ENCODE assay signal across 1 cellular context in the genomic region with DNA sequence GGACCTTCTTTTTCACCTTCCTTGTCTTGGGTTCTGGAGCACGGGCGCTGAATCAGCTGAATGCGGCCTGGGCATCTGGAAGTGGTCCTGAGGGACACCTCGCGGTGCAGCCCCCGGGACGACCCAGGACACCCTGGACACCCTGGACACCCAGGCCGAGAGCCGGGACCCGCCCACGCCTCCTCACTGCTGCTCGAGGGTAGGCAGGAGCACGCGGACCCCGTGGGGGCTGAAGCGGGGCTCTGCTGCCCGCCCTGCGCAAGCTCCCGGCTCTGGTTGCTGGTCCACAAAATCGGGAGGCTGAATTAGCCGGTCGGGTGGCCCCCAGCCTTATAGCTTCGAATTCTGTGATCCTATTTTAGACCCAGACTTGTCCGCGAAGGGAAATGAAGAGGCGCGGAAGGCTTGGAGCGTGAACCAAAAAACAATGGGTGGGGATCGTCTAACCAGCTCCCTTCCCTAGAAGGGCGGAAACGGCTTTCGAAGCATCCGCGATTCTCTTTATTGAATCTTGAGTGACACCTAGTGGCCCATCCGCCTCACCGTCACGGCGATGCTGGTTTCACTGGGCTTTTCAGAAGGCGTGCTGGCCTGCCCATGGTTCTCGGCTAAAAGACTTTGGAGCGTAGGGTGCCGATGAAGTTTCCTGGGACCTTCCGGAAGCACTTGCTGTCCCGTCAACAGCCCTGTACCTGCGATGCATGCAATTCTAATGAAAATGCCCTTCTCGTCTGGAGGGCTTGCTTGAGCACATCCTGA.
TF ChIP-seq lines count a peak whose summit lies in the region.

No MANE protein-coding gene starts in this region.

TF ChIP-seq in K562, 482 proteins besides CTCF, POLR2A, EP300 and RAD21 (continued from another document and continues in another):
- TF ChIP-seq, protein P1, sequence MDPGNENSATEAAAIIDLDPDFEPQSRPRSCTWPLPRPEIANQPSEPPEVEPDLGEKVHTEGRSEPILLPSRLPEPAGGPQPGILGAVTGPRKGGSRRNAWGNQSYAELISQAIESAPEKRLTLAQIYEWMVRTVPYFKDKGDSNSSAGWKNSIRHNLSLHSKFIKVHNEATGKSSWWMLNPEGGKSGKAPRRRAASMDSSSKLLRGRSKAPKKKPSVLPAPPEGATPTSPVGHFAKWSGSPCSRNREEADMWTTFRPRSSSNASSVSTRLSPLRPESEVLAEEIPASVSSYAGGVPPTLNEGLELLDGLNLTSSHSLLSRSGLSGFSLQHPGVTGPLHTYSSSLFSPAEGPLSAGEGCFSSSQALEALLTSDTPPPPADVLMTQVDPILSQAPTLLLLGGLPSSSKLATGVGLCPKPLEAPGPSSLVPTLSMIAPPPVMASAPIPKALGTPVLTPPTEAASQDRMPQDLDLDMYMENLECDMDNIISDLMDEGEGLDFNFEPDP (CRISPR knock-in tag; IDR thresholded peaks at IDR 0.05): no peak
- TF ChIP-seq, protein P2, sequence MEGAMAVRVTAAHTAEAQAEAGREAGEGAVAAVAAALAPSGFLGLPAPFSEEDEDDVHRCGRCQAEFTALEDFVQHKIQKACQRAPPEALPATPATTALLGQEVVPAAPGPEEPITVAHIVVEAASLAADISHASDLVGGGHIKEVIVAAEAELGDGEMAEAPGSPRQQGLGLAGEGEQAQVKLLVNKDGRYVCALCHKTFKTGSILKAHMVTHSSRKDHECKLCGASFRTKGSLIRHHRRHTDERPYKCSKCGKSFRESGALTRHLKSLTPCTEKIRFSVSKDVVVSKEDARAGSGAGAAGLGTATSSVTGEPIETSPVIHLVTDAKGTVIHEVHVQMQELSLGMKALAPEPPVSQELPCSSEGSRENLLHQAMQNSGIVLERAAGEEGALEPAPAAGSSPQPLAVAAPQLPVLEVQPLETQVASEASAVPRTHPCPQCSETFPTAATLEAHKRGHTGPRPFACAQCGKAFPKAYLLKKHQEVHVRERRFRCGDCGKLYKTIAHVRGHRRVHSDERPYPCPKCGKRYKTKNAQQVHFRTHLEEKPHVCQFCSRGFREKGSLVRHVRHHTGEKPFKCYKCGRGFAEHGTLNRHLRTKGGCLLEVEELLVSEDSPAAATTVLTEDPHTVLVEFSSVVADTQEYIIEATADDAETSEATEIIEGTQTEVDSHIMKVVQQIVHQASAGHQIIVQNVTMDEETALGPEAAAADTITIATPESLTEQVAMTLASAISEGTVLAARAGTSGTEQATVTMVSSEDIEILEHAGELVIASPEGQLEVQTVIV (CRISPR knock-in tag; IDR thresholded peaks at IDR 0.05; ENCODE audit: borderline replicate concordance): no peak
- TF ChIP-seq, protein P3, sequence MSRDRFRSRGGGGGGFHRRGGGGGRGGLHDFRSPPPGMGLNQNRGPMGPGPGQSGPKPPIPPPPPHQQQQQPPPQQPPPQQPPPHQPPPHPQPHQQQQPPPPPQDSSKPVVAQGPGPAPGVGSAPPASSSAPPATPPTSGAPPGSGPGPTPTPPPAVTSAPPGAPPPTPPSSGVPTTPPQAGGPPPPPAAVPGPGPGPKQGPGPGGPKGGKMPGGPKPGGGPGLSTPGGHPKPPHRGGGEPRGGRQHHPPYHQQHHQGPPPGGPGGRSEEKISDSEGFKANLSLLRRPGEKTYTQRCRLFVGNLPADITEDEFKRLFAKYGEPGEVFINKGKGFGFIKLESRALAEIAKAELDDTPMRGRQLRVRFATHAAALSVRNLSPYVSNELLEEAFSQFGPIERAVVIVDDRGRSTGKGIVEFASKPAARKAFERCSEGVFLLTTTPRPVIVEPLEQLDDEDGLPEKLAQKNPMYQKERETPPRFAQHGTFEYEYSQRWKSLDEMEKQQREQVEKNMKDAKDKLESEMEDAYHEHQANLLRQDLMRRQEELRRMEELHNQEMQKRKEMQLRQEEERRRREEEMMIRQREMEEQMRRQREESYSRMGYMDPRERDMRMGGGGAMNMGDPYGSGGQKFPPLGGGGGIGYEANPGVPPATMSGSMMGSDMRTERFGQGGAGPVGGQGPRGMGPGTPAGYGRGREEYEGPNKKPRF (IDR thresholded peaks at IDR 0.05; ENCODE audit: low read depth, low read length): no peak
- TF ChIP-seq MXI1 (IDR thresholded peaks at IDR 0.05; ENCODE audit: low read depth, low read length) (no peak), RBM17 (IDR thresholded peaks at IDR 0.05; ENCODE audit: borderline replicate concordance, low read depth, low read length) (no peak), PCBP2 (IDR thresholded peaks at IDR 0.05; ENCODE audit: low read depth, low read length, poor library complexity, severe bottlenecking) (no peak), HNRNPUL1 (IDR thresholded peaks at IDR 0.05; ENCODE audit: low read length) (no peak), HOXB6 (CRISPR knock-in tag; IDR thresholded peaks at IDR 0.05; ENCODE audit: borderline replicate concordance) (no peak), HMG20A (CRISPR knock-in tag; conservative IDR thresholded peaks at IDR 0.05) (no peak), ZNF384 (IDR thresholded peaks at IDR 0.05; ENCODE audit: low read depth, low read length) (peak; percentile 46; the same call in 1 of the 2 replicates), SMAD4 (CRISPR knock-in tag; conservative IDR thresholded peaks at IDR 0.05) (no peak), ZNF785 (CRISPR knock-in tag; IDR thresholded peaks at IDR 0.05) (no peak), SOX6 (IDR thresholded peaks at IDR 0.05) (peak; percentile 72), HDAC1 (IDR thresholded peaks at IDR 0.05) (no peak), U2AF2 (optimal IDR thresholded peaks at IDR 0.05; ENCODE audit: low read depth, low read length) (no peak), HCFC1 (IDR thresholded peaks at IDR 0.05; ENCODE audit: low read depth, low read length) (no peak)
- TF ChIP-seq, protein P4, sequence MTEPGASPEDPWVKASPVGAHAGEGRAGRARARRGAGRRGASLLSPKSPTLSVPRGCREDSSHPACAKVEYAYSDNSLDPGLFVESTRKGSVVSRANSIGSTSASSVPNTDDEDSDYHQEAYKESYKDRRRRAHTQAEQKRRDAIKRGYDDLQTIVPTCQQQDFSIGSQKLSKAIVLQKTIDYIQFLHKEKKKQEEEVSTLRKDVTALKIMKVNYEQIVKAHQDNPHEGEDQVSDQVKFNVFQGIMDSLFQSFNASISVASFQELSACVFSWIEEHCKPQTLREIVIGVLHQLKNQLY (CRISPR knock-in tag; conservative IDR thresholded peaks at IDR 0.05): no peak
- TF ChIP-seq, protein P5, sequence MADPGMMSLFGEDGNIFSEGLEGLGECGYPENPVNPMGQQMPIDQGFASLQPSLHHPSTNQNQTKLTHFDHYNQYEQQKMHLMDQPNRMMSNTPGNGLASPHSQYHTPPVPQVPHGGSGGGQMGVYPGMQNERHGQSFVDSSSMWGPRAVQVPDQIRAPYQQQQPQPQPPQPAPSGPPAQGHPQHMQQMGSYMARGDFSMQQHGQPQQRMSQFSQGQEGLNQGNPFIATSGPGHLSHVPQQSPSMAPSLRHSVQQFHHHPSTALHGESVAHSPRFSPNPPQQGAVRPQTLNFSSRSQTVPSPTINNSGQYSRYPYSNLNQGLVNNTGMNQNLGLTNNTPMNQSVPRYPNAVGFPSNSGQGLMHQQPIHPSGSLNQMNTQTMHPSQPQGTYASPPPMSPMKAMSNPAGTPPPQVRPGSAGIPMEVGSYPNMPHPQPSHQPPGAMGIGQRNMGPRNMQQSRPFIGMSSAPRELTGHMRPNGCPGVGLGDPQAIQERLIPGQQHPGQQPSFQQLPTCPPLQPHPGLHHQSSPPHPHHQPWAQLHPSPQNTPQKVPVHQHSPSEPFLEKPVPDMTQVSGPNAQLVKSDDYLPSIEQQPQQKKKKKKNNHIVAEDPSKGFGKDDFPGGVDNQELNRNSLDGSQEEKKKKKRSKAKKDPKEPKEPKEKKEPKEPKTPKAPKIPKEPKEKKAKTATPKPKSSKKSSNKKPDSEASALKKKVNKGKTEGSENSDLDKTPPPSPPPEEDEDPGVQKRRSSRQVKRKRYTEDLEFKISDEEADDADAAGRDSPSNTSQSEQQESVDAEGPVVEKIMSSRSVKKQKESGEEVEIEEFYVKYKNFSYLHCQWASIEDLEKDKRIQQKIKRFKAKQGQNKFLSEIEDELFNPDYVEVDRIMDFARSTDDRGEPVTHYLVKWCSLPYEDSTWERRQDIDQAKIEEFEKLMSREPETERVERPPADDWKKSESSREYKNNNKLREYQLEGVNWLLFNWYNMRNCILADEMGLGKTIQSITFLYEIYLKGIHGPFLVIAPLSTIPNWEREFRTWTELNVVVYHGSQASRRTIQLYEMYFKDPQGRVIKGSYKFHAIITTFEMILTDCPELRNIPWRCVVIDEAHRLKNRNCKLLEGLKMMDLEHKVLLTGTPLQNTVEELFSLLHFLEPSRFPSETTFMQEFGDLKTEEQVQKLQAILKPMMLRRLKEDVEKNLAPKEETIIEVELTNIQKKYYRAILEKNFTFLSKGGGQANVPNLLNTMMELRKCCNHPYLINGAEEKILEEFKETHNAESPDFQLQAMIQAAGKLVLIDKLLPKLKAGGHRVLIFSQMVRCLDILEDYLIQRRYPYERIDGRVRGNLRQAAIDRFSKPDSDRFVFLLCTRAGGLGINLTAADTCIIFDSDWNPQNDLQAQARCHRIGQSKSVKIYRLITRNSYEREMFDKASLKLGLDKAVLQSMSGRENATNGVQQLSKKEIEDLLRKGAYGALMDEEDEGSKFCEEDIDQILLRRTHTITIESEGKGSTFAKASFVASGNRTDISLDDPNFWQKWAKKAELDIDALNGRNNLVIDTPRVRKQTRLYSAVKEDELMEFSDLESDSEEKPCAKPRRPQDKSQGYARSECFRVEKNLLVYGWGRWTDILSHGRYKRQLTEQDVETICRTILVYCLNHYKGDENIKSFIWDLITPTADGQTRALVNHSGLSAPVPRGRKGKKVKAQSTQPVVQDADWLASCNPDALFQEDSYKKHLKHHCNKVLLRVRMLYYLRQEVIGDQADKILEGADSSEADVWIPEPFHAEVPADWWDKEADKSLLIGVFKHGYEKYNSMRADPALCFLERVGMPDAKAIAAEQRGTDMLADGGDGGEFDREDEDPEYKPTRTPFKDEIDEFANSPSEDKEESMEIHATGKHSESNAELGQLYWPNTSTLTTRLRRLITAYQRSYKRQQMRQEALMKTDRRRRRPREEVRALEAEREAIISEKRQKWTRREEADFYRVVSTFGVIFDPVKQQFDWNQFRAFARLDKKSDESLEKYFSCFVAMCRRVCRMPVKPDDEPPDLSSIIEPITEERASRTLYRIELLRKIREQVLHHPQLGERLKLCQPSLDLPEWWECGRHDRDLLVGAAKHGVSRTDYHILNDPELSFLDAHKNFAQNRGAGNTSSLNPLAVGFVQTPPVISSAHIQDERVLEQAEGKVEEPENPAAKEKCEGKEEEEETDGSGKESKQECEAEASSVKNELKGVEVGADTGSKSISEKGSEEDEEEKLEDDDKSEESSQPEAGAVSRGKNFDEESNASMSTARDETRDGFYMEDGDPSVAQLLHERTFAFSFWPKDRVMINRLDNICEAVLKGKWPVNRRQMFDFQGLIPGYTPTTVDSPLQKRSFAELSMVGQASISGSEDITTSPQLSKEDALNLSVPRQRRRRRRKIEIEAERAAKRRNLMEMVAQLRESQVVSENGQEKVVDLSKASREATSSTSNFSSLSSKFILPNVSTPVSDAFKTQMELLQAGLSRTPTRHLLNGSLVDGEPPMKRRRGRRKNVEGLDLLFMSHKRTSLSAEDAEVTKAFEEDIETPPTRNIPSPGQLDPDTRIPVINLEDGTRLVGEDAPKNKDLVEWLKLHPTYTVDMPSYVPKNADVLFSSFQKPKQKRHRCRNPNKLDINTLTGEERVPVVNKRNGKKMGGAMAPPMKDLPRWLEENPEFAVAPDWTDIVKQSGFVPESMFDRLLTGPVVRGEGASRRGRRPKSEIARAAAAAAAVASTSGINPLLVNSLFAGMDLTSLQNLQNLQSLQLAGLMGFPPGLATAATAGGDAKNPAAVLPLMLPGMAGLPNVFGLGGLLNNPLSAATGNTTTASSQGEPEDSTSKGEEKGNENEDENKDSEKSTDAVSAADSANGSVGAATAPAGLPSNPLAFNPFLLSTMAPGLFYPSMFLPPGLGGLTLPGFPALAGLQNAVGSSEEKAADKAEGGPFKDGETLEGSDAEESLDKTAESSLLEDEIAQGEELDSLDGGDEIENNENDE (IDR thresholded peaks at IDR 0.05; ENCODE audit: low read depth, low read length): no peak
- TF ChIP-seq, protein P6, sequence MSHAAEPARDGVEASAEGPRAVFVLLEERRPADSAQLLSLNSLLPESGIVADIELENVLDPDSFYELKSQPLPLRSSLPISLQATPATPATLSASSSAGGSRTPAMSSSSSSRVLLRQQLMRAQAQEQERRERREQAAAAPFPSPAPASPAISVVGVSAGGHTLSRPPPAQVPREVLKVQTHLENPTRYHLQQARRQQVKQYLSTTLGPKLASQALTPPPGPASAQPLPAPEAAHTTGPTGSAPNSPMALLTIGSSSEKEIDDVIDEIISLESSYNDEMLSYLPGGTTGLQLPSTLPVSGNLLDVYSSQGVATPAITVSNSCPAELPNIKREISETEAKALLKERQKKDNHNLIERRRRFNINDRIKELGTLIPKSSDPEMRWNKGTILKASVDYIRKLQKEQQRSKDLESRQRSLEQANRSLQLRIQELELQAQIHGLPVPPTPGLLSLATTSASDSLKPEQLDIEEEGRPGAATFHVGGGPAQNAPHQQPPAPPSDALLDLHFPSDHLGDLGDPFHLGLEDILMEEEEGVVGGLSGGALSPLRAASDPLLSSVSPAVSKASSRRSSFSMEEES (CRISPR knock-in tag; IDR thresholded peaks at IDR 0.05): no peak
- TF ChIP-seq, protein P7, sequence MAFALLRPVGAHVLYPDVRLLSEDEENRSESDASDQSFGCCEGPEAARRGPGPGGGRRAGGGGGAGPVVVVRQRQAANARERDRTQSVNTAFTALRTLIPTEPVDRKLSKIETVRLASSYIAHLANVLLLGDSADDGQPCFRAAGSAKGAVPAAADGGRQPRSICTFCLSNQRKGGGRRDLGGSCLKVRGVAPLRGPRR (CRISPR knock-in tag; IDR thresholded peaks at IDR 0.05): no peak
- TF ChIP-seq, protein P8, sequence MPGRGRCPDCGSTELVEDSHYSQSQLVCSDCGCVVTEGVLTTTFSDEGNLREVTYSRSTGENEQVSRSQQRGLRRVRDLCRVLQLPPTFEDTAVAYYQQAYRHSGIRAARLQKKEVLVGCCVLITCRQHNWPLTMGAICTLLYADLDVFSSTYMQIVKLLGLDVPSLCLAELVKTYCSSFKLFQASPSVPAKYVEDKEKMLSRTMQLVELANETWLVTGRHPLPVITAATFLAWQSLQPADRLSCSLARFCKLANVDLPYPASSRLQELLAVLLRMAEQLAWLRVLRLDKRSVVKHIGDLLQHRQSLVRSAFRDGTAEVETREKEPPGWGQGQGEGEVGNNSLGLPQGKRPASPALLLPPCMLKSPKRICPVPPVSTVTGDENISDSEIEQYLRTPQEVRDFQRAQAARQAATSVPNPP (IDR thresholded peaks at IDR 0.05; ENCODE audit: borderline replicate concordance, insufficient read depth, insufficient read length): no peak
- TF ChIP-seq, protein P9, sequence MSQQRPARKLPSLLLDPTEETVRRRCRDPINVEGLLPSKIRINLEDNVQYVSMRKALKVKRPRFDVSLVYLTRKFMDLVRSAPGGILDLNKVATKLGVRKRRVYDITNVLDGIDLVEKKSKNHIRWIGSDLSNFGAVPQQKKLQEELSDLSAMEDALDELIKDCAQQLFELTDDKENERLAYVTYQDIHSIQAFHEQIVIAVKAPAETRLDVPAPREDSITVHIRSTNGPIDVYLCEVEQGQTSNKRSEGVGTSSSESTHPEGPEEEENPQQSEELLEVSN (IDR thresholded peaks at IDR 0.05; ENCODE audit: borderline replicate concordance in 1 of 2, extremely low read depth in 1 of 2, insufficient read depth in 1 of 2, insufficient read length in 1 of 2, low read depth in 1 of 2, low read length in 1 of 2, poor library complexity in 1 of 2, severe bottlenecking in 1 of 2): no peak
- TF ChIP-seq, protein P10, sequence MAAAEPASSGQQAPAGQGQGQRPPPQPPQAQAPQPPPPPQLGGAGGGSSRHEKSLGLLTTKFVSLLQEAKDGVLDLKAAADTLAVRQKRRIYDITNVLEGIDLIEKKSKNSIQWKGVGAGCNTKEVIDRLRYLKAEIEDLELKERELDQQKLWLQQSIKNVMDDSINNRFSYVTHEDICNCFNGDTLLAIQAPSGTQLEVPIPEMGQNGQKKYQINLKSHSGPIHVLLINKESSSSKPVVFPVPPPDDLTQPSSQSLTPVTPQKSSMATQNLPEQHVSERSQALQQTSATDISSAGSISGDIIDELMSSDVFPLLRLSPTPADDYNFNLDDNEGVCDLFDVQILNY (CRISPR knock-in tag; IDR thresholded peaks at IDR 0.05): no peak
